In the genomic region with DNA sequence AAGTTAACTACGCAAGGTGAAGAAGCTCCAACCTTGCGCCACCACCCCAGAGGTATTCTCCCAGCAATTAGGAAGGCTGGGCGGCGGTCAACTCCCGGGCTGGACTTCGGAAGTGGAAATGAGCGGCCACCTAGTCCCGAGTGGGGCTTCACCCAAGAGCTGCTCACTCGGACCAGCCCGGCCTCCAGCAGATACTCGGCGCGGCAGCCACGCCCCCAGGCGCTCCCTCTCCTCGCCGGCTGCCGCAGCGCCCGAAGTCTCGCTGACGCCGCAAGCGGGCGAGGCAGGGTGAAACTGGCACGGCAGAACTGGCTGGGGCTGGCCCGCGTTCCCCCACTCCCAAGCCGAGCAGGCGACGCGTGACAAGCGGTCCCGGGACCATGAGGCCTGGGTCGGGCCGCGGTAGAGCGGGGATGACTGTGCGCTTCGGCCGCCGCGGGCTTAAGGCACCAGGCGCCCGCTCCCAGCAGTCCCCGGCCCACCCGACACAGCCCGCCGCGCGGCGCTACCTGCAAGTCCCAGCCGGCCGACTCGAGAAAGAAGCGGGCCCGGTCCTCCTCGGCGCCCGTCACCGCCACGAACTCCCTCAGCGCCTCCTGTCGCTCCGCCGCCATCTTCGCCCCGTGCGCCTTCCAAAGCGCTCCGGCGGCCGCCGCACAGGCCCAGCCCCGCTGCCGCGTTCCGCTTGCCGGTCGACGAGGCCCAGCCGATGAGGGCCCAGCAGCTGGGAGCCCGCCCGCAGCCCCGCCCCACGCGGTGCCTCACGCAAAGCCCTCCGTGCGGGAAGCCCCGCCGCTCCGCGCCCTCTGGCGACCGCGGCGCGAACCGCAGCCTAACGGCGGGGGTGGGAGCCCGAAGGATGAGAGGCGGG, we compare ENCODE assay signal across 1 cellular context.
A peak's percentile ranks its signal among the peaks of the same experiment; 100 is the strongest.
TF ChIP-seq lines count a peak whose summit lies in the region.

A gene (minus strand): TSS at position 639 of the 871 bp plus-strand sequence. CDS start 25 bp downstream, at position 614.

TF ChIP-seq in WTC11, 78 proteins besides CTCF, POLR2A, EP300 and RAD21 (continued from another document and continues in another):
- TF ChIP-seq, protein P1, sequence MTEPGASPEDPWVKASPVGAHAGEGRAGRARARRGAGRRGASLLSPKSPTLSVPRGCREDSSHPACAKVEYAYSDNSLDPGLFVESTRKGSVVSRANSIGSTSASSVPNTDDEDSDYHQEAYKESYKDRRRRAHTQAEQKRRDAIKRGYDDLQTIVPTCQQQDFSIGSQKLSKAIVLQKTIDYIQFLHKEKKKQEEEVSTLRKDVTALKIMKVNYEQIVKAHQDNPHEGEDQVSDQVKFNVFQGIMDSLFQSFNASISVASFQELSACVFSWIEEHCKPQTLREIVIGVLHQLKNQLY (CRISPR knock-in tag; IDR thresholded peaks at IDR 0.05): no peak
- TF ChIP-seq ZNF396 (CRISPR knock-in tag; IDR thresholded peaks at IDR 0.05; ENCODE audit: borderline replicate concordance) (no peak), CBFB (CRISPR knock-in tag; IDR thresholded peaks at IDR 0.05; ENCODE audit: low read depth) (no peak; the same call in 1 of the 2 replicates), ZNF121 (CRISPR knock-in tag; IDR thresholded peaks at IDR 0.05) (no peak), GABPB1 (CRISPR knock-in tag; IDR thresholded peaks at IDR 0.05) (peak; percentile 91), ZNF232 (CRISPR knock-in tag; IDR thresholded peaks at IDR 0.05) (no peak), TCF7 (CRISPR knock-in tag; IDR thresholded peaks at IDR 0.05; ENCODE audit: low read depth) (no peak), JUN (CRISPR knock-in tag; IDR thresholded peaks at IDR 0.05) (peak; percentile 88; the same call in 1 of the 2 replicates), SMAD4 (CRISPR knock-in tag; IDR thresholded peaks at IDR 0.05) (no peak), PRRX2 (CRISPR knock-in tag; IDR thresholded peaks at IDR 0.05) (no peak), GTF2I (CRISPR knock-in tag; conservative IDR thresholded peaks at IDR 0.05) (no peak), ZNF671 (CRISPR knock-in tag; IDR thresholded peaks at IDR 0.05) (no peak), ESRRA (CRISPR knock-in tag; IDR thresholded peaks at IDR 0.05; ENCODE audit: borderline replicate concordance) (peak; percentile 27; the same call in 1 of the 2 replicates), IRF2 (CRISPR knock-in tag; IDR thresholded peaks at IDR 0.05; ENCODE audit: borderline replicate concordance, low read depth) (no peak)
- TF ChIP-seq, protein P2, sequence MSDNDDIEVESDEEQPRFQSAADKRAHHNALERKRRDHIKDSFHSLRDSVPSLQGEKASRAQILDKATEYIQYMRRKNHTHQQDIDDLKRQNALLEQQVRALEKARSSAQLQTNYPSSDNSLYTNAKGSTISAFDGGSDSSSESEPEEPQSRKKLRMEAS (CRISPR knock-in tag; IDR thresholded peaks at IDR 0.05): peak; percentile 65; the same call in 1 of the 2 replicates
- TF ChIP-seq, protein P3, sequence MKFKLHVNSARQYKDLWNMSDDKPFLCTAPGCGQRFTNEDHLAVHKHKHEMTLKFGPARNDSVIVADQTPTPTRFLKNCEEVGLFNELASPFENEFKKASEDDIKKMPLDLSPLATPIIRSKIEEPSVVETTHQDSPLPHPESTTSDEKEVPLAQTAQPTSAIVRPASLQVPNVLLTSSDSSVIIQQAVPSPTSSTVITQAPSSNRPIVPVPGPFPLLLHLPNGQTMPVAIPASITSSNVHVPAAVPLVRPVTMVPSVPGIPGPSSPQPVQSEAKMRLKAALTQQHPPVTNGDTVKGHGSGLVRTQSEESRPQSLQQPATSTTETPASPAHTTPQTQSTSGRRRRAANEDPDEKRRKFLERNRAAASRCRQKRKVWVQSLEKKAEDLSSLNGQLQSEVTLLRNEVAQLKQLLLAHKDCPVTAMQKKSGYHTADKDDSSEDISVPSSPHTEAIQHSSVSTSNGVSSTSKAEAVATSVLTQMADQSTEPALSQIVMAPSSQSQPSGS (CRISPR knock-in tag; IDR thresholded peaks at IDR 0.05; ENCODE audit: borderline replicate concordance, low read depth): no peak
- TF ChIP-seq, protein P4, sequence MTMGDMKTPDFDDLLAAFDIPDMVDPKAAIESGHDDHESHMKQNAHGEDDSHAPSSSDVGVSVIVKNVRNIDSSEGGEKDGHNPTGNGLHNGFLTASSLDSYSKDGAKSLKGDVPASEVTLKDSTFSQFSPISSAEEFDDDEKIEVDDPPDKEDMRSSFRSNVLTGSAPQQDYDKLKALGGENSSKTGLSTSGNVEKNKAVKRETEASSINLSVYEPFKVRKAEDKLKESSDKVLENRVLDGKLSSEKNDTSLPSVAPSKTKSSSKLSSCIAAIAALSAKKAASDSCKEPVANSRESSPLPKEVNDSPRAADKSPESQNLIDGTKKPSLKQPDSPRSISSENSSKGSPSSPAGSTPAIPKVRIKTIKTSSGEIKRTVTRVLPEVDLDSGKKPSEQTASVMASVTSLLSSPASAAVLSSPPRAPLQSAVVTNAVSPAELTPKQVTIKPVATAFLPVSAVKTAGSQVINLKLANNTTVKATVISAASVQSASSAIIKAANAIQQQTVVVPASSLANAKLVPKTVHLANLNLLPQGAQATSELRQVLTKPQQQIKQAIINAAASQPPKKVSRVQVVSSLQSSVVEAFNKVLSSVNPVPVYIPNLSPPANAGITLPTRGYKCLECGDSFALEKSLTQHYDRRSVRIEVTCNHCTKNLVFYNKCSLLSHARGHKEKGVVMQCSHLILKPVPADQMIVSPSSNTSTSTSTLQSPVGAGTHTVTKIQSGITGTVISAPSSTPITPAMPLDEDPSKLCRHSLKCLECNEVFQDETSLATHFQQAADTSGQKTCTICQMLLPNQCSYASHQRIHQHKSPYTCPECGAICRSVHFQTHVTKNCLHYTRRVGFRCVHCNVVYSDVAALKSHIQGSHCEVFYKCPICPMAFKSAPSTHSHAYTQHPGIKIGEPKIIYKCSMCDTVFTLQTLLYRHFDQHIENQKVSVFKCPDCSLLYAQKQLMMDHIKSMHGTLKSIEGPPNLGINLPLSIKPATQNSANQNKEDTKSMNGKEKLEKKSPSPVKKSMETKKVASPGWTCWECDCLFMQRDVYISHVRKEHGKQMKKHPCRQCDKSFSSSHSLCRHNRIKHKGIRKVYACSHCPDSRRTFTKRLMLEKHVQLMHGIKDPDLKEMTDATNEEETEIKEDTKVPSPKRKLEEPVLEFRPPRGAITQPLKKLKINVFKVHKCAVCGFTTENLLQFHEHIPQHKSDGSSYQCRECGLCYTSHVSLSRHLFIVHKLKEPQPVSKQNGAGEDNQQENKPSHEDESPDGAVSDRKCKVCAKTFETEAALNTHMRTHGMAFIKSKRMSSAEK (CRISPR knock-in tag; IDR thresholded peaks at IDR 0.05; ENCODE audit: borderline replicate concordance): no peak
- TF ChIP-seq, protein P5, sequence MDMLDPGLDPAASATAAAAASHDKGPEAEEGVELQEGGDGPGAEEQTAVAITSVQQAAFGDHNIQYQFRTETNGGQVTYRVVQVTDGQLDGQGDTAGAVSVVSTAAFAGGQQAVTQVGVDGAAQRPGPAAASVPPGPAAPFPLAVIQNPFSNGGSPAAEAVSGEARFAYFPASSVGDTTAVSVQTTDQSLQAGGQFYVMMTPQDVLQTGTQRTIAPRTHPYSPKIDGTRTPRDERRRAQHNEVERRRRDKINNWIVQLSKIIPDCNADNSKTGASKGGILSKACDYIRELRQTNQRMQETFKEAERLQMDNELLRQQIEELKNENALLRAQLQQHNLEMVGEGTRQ (CRISPR knock-in tag; IDR thresholded peaks at IDR 0.05): peak; percentile 57
- TF ChIP-seq, protein P6, sequence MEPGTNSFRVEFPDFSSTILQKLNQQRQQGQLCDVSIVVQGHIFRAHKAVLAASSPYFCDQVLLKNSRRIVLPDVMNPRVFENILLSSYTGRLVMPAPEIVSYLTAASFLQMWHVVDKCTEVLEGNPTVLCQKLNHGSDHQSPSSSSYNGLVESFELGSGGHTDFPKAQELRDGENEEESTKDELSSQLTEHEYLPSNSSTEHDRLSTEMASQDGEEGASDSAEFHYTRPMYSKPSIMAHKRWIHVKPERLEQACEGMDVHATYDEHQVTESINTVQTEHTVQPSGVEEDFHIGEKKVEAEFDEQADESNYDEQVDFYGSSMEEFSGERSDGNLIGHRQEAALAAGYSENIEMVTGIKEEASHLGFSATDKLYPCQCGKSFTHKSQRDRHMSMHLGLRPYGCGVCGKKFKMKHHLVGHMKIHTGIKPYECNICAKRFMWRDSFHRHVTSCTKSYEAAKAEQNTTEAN (CRISPR knock-in tag; IDR thresholded peaks at IDR 0.05): peak; percentile 86; the same call in 1 of the 2 replicates
- TF ChIP-seq, protein P7, sequence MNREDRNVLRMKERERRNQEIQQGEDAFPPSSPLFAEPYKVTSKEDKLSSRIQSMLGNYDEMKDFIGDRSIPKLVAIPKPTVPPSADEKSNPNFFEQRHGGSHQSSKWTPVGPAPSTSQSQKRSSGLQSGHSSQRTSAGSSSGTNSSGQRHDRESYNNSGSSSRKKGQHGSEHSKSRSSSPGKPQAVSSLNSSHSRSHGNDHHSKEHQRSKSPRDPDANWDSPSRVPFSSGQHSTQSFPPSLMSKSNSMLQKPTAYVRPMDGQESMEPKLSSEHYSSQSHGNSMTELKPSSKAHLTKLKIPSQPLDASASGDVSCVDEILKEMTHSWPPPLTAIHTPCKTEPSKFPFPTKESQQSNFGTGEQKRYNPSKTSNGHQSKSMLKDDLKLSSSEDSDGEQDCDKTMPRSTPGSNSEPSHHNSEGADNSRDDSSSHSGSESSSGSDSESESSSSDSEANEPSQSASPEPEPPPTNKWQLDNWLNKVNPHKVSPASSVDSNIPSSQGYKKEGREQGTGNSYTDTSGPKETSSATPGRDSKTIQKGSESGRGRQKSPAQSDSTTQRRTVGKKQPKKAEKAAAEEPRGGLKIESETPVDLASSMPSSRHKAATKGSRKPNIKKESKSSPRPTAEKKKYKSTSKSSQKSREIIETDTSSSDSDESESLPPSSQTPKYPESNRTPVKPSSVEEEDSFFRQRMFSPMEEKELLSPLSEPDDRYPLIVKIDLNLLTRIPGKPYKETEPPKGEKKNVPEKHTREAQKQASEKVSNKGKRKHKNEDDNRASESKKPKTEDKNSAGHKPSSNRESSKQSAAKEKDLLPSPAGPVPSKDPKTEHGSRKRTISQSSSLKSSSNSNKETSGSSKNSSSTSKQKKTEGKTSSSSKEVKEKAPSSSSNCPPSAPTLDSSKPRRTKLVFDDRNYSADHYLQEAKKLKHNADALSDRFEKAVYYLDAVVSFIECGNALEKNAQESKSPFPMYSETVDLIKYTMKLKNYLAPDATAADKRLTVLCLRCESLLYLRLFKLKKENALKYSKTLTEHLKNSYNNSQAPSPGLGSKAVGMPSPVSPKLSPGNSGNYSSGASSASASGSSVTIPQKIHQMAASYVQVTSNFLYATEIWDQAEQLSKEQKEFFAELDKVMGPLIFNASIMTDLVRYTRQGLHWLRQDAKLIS (CRISPR knock-in tag; IDR thresholded peaks at IDR 0.05; ENCODE audit: borderline replicate concordance): no peak
- TF ChIP-seq, protein P8, sequence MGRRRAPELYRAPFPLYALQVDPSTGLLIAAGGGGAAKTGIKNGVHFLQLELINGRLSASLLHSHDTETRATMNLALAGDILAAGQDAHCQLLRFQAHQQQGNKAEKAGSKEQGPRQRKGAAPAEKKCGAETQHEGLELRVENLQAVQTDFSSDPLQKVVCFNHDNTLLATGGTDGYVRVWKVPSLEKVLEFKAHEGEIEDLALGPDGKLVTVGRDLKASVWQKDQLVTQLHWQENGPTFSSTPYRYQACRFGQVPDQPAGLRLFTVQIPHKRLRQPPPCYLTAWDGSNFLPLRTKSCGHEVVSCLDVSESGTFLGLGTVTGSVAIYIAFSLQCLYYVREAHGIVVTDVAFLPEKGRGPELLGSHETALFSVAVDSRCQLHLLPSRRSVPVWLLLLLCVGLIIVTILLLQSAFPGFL (CRISPR knock-in tag; IDR thresholded peaks at IDR 0.05; ENCODE audit: borderline replicate concordance): 0 out of 2 replicates have a peak, but pooled peaks have one; percentile 90
- TF ChIP-seq, protein P9, sequence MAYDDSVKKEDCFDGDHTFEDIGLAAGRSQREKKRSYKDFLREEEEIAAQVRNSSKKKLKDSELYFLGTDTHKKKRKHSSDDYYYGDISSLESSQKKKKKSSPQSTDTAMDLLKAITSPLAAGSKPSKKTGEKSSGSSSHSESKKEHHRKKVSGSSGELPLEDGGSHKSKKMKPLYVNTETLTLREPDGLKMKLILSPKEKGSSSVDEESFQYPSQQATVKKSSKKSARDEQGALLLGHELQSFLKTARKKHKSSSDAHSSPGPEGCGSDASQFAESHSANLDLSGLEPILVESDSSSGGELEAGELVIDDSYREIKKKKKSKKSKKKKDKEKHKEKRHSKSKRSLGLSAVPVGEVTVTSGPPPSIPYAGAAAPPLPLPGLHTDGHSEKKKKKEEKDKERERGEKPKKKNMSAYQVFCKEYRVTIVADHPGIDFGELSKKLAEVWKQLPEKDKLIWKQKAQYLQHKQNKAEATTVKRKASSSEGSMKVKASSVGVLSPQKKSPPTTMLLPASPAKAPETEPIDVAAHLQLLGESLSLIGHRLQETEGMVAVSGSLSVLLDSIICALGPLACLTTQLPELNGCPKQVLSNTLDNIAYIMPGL (CRISPR knock-in tag; IDR thresholded peaks at IDR 0.05): peak; percentile 98
- TF ChIP-seq, protein P10, sequence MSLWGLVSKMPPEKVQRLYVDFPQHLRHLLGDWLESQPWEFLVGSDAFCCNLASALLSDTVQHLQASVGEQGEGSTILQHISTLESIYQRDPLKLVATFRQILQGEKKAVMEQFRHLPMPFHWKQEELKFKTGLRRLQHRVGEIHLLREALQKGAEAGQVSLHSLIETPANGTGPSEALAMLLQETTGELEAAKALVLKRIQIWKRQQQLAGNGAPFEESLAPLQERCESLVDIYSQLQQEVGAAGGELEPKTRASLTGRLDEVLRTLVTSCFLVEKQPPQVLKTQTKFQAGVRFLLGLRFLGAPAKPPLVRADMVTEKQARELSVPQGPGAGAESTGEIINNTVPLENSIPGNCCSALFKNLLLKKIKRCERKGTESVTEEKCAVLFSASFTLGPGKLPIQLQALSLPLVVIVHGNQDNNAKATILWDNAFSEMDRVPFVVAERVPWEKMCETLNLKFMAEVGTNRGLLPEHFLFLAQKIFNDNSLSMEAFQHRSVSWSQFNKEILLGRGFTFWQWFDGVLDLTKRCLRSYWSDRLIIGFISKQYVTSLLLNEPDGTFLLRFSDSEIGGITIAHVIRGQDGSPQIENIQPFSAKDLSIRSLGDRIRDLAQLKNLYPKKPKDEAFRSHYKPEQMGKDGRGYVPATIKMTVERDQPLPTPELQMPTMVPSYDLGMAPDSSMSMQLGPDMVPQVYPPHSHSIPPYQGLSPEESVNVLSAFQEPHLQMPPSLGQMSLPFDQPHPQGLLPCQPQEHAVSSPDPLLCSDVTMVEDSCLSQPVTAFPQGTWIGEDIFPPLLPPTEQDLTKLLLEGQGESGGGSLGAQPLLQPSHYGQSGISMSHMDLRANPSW (CRISPR knock-in tag; conservative IDR thresholded peaks at IDR 0.05; ENCODE audit: low read depth): no peak
- TF ChIP-seq, protein P11, sequence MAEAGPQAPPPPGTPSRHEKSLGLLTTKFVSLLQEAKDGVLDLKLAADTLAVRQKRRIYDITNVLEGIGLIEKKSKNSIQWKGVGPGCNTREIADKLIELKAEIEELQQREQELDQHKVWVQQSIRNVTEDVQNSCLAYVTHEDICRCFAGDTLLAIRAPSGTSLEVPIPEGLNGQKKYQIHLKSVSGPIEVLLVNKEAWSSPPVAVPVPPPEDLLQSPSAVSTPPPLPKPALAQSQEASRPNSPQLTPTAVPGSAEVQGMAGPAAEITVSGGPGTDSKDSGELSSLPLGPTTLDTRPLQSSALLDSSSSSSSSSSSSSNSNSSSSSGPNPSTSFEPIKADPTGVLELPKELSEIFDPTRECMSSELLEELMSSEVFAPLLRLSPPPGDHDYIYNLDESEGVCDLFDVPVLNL (CRISPR knock-in tag; IDR thresholded peaks at IDR 0.05; ENCODE audit: borderline replicate concordance, low read depth): no peak; the same call in 1 of the 2 replicates
